ENCODE assay signal across 10 cellular contexts in genomic region chr1:201945157-201945556, GRCh38. TPM values are rescaled to one million over a fixed set of nuclear protein-coding genes. Genes with fewer than 3 reads are reported as not detected.
DNase-seq lines count a peak whose midpoint lies in the region; ATAC-seq and TF ChIP-seq lines count a peak whose summit lies in the region.
"Had no signal": no experiment of that assay in that cellular context is flagged by ENCODE, and none has a peak within 500 bp of the region (broad histone marks: within the 10 kb centered on the region; RNA-seq: fewer than 3 reads in every experiment).

No MANE protein-coding gene starts in this region.

- H3K23ac ChIP-seq in trophoblast cell (ENCODE audit: low read length), result no peak overlapping the region

- H3K9me3 ChIP-seq in OCI-LY7 (ENCODE audit: low read length) (no peaks in the 10 kb centered on the region), trophoblast cell (ENCODE audit: insufficient read depth, low read depth, low read length) (no peaks in the 10 kb centered on the region)

- H3K9ac ChIP-seq in trophoblast cell (ENCODE audit: low read length), result no peak overlapping the region

- intact Hi-C loops in OCI-LY7 (cut with micrococcal nuclease; ENCODE audit: unreplicated experiment) (no loop called here), posterior cingulate gyrus (cut with DNase I) (no loop called here)

- H3K4me1 ChIP-seq in OCI-LY7 (ENCODE audit: insufficient read depth, low read length, poor library complexity, severe bottlenecking) (no peaks in the 10 kb centered on the region), trophoblast cell (ENCODE audit: control insufficient read depth in 1 of 2, insufficient read depth in 2 of 2, low read length in 2 of 2) (peaks cover 18 to 24% of the 10 kb centered on the region in 2 experiments)

- H2AFZ ChIP-seq in OCI-LY7 (ENCODE audit: low read length), result no peak overlapping the region
- no peak overlapping the region for H2AFZ ChIP-seq in trophoblast cell (ENCODE audit: insufficient read depth, low read length, poor library complexity)

- no peak overlapping the region for H2AK5ac ChIP-seq in trophoblast cell (ENCODE audit: low read length)

- no peaks in the 10 kb centered on the region for H3K9me2 ChIP-seq in OCI-LY7 (ENCODE audit: insufficient read depth, low read length)

- H3K27ac ChIP-seq in C4-2B (no peak overlapping the region), OCI-LY7 (ENCODE audit: low read depth, low read length, poor library complexity, severe bottlenecking) (no peak overlapping the region), trophoblast cell (ENCODE audit: low read depth, low read length) (no peak overlapping the region)

- H3K4me3 ChIP-seq in OCI-LY7 (ENCODE audit: low read depth, low read length, poor library complexity, severe bottlenecking) (no peak overlapping the region), fibroblast of pulmonary artery (replicated peaks; ENCODE audit: low read depth, low read length) (peak overlapping the region; percentile 23), trophoblast cell (ENCODE audit: low read depth, low read length) (no peak overlapping the region)

- H4K20me1 ChIP-seq in OCI-LY7 (ENCODE audit: insufficient read depth, low read length), result no peaks in the 10 kb centered on the region

- H2BK120ac ChIP-seq in trophoblast cell (ENCODE audit: insufficient read depth, low read length, poor library complexity), result no peak overlapping the region

- H3K27me3 ChIP-seq in trophoblast cell (ENCODE audit: insufficient read depth, low read length), result no peaks in the 10 kb centered on the region

- H3K79me2 ChIP-seq in OCI-LY7 (ENCODE audit: insufficient read depth, low read depth, low read length) (no peaks in the 10 kb centered on the region), trophoblast cell (ENCODE audit: control insufficient read depth, insufficient read depth, low read length, poor library complexity) (no peaks in the 10 kb centered on the region)

- H4K91ac ChIP-seq in trophoblast cell (ENCODE audit: low read depth, low read length), result no peak overlapping the region

- POLR2A ChIA-PET in OCI-LY7 (lab: Charles Lee), result no interaction called here

- no peak overlapping the region for H3K14ac ChIP-seq in trophoblast cell (ENCODE audit: low read length)

- H3K36me3 ChIP-seq in OCI-LY7 (ENCODE audit: insufficient read depth, low read length), result no peaks in the 10 kb centered on the region
- no peaks in the 10 kb centered on the region for H3K36me3 ChIP-seq in trophoblast cell (ENCODE audit: control insufficient read depth in 1 of 2, insufficient read depth in 2 of 2, low read length in 2 of 2)

- no peak overlapping the region for H4K8ac ChIP-seq in trophoblast cell (ENCODE audit: low read depth, low read length)

- H3K4ac ChIP-seq in trophoblast cell (ENCODE audit: low read depth, low read length), result no peak overlapping the region

- CTCF ChIA-PET in OCI-LY7 (lab: Charles Lee; ENCODE audit: unreplicated experiment), result no interaction called here

- BruUV-seq in OCI-LY7 (replicated peaks; lab: Mats Ljungman, UMichigan), result no TSS peak

- DNase-seq in OCI-LY7 (ENCODE audit: low spot score) (no peak), fibroblast of pulmonary artery (ENCODE audit: low read depth) (no peak), trophoblast cell (no peak), superior temporal gyrus (ENCODE audit: extremely low spot score) (no peak), posterior cingulate gyrus (no peak)
- DNase-seq: GOT3 had no signal

- ATAC-seq in GM21528 (IDR thresholded peaks at IDR 0.05; ENCODE audit: low FRiP score, unreplicated experiment) (no peak), HG02623 (IDR thresholded peaks at IDR 0.05; ENCODE audit: unreplicated experiment) (no peak)

- H3K4me2 ChIP-seq in OCI-LY7 (ENCODE audit: low read length), result no peak overlapping the region
- H3K4me2 ChIP-seq in trophoblast cell (ENCODE audit: low read length), result peak overlapping the region; percentile 35

- H3K18ac ChIP-seq in trophoblast cell (ENCODE audit: low read length), result no peak overlapping the region

- WGBS in trophoblast cell (ENCODE audit: extremely low coverage, insufficient coverage, insufficient read length), result no CpG with 5 or more reads among the region's 4 CpGs

- H2BK5ac ChIP-seq in trophoblast cell (ENCODE audit: low read depth, low read length, poor library complexity), result no peak overlapping the region

- TF ChIP-seq CTCF in C4-2B (conservative IDR thresholded peaks at IDR 0.05) (peak; percentile 48), OCI-LY7 (conservative IDR thresholded peaks at IDR 0.05; ENCODE audit: low read length) (peak; percentile 59), fibroblast of pulmonary artery (IDR thresholded peaks at IDR 0.05; ENCODE audit: low read length, missing control alignments) (peak; percentile 34)

- H4K12ac ChIP-seq in trophoblast cell (ENCODE audit: low read depth, low read length), result no peak overlapping the region

- H3K79me1 ChIP-seq in trophoblast cell (ENCODE audit: low read length), result peaks cover 13% of the 10 kb centered on the region

- H2BK12ac ChIP-seq in trophoblast cell (ENCODE audit: low read length), result no peak overlapping the region

RNA-seq across cellular contexts. Expression of gene LMOD1, which starts 1.2 kb away (rescaled TPM):
- not detected in 2 replicates for total RNA-seq in OCI-LY7 (2014; rRNA removed; shearing (Covaris generic))
- total RNA-seq in OCI-LY7 (2022), result not detected in 2 replicates
- polyA plus RNA-seq in trophoblast cell (2013), result 3.2 TPM in 2 replicates
- polyA plus RNA-seq: IgD-negative memory B cell had no signal

RNA-seq across cellular contexts. Expression of gene TIMM17A, which starts 10.1 kb away (rescaled TPM):
- total RNA-seq in OCI-LY7 (2014; rRNA removed; shearing (Covaris generic)), result 41.2 and 43.8 TPM in 2 replicates
- 55.6 and 67.2 TPM in 2 replicates for total RNA-seq in OCI-LY7 (2022)
- 59.9 and 63.0 TPM in 2 replicates for polyA plus RNA-seq in trophoblast cell (2013)

RNA-seq across cellular contexts. Expression of gene RNPEP, which starts 37.3 kb away (rescaled TPM):
- total RNA-seq in OCI-LY7 (2014; rRNA removed; shearing (Covaris generic)), result 14.7 and 22.7 TPM in 2 replicates
- total RNA-seq in OCI-LY7 (2022), result 50.9 and 52.1 TPM in 2 replicates
- polyA plus RNA-seq in trophoblast cell (2013), result 43.6 and 45.1 TPM in 2 replicates

RNA-seq across cellular contexts. Expression of gene SHISA4, which starts 56.5 kb away (rescaled TPM):
- 0.46 TPM in 1 of 2 replicates, not detected in the other for total RNA-seq in OCI-LY7 (2014; rRNA removed; shearing (Covaris generic))
- total RNA-seq in OCI-LY7 (2022), result not detected in 2 replicates
- 14.7 and 15.2 TPM in 2 replicates for polyA plus RNA-seq in trophoblast cell (2013)
